8 cellular contexts compared by ENCODE assay signal in the genomic region with DNA sequence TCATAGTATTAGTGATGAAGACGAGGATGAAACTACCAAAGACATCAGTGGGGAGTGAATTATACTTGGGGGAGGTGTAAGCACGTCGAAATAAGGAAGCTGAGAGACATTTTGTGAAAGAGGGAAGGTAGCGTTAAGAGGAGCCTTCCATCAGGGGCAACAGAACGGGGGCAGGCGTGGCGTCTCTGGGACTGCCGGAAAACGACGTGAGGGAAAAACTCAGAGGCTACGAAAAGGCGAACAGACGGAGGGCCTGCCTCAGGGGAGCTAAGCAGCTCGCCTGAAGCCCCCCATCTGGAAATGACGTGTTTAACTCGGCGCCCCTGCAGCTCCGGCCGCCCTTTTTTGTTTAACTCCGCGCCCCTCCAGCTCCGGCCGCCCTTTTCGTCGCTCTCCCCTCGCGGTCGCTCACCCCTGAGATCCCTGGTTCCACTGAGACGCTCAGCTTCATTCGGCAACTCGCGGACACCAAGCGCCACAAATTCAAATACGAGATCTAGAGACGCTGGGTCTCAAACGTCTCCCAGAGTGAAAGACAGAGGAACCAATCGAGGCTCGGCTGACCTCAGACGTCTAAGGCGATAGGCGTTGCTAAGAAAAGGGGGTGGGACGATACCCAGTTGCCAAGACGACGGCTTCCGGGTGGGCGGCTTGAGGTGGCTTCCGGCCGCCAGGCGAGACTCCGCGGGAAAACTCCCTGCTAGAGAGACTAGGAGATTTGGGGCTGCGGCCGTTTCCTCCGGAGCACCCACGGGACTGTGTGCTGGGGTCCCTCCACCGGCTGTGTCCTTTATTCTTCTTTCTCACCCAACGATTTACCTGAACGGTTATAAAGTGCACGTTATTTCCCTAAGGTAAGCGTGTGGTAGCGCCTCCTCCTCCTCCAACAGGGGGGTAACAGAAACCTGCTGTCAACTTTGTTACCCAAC.
A peak's percentile ranks its signal among the peaks of the same experiment; 100 is the strongest.
DNase-seq lines count a peak whose midpoint lies in the region; ATAC-seq and TF ChIP-seq lines count a peak whose summit lies in the region.

No MANE protein-coding gene starts in this region.

- POLR2A ChIA-PET in activated B cell treated with CpG ODN at 0.5 μM for 24 hours (lab: Charles Lee), result interaction anchor here (0.6 to 1.2 kb wide), 4 partner anchors 10 to 571 kb away, joined by 3 to 8 read pairs (median 4); a partner anchor contains a TSS

- no peaks in the 10 kb centered on the region for H3K27me3 Mint-ChIP-seq in activated B cell treated with CpG ODN at 0.5 μM for 24 hours
- H3K27me3 Mint-ChIP-seq in central memory CD8-positive, alpha-beta T cell, result peaks cover 2% of the 10 kb centered on the region

- TF ChIP-seq CTCF in AG09319 (IDR thresholded peaks at IDR 0.05; ENCODE audit: low read depth, low read length) (no peak; the same call in 1 of the 2 replicates), activated B cell treated with CpG ODN at 0.5 μM for 24 hours (IDR thresholded peaks at IDR 0.05) (no peak)

- CTCF ChIA-PET in activated B cell treated with CpG ODN at 0.5 μM for 24 hours (lab: Charles Lee), result no interaction called here

- H3K36me3 Mint-ChIP-seq in activated B cell treated with CpG ODN at 0.5 μM for 24 hours (ENCODE audit: low read depth), result peaks cover 10% of the 10 kb centered on the region
- peaks cover 8% of the 10 kb centered on the region for H3K36me3 Mint-ChIP-seq in central memory CD8-positive, alpha-beta T cell (ENCODE audit: insufficient read depth)

- intact Hi-C loops in activated B cell treated with CpG ODN at 0.5 μM for 24 hours (cut with micrococcal nuclease), result loop anchor here (1.0 to 10.0 kb wide), 11 partner anchors 74 to 2003 kb away; a partner anchor contains a TSS

- peak; percentile 100 for ATAC-seq in GM19023 (IDR thresholded peaks at IDR 0.05; ENCODE audit: unreplicated experiment)
- ATAC-seq in HG03196 (IDR thresholded peaks at IDR 0.05; ENCODE audit: unreplicated experiment), result peak; percentile 99
- peak; percentile 99 for ATAC-seq in activated B cell treated with CpG ODN at 0.5 μM for 24 hours (ENCODE audit: low read depth)
- peak; percentile 99 for ATAC-seq in central memory CD8-positive, alpha-beta T cell (replicated peaks; ENCODE audit: extremely low read depth, poor library complexity, severe bottlenecking)

- no peaks in the 10 kb centered on the region for H3K9me3 Mint-ChIP-seq in activated B cell treated with CpG ODN at 0.5 μM for 24 hours
- no peaks in the 10 kb centered on the region for H3K9me3 Mint-ChIP-seq in central memory CD8-positive, alpha-beta T cell

- H3K4me3 Mint-ChIP-seq in activated B cell treated with CpG ODN at 0.5 μM for 24 hours, result peak overlapping the region; percentile 98
- H3K4me3 Mint-ChIP-seq in central memory CD8-positive, alpha-beta T cell, result peak overlapping the region; percentile 98

- H3K4me1 Mint-ChIP-seq in activated B cell treated with CpG ODN at 0.5 μM for 24 hours, result peaks cover 20% of the 10 kb centered on the region
- peaks cover 23% of the 10 kb centered on the region for H3K4me1 Mint-ChIP-seq in central memory CD8-positive, alpha-beta T cell

- DNase-seq in AG09319 (ENCODE audit: extremely low read depth, low read depth) (peak; percentile 98), NCI-H226 (peak; percentile 96), activated B cell treated with CpG ODN at 0.5 μM for 24 hours (peak; percentile 85), iris pigment epithelial cell (ENCODE audit: low read depth) (peak; percentile 99)
- peak; percentile 82 to 91 for DNase-seq in central memory CD8-positive, alpha-beta T cell (ENCODE audit: low spot score in 2 of 2)
- peak; percentile 87 to 92 for DNase-seq in stimulated activated CD4-positive, alpha-beta T cell treated with anti-CD3 and anti-CD28 coated beads, Interleukin-12 subunit alpha, Interleukin-12 subunit beta, amount 100 ng/mL, for 24 hours (ENCODE audit: low read depth in 2 of 2)

- H3K27ac Mint-ChIP-seq in activated B cell treated with CpG ODN at 0.5 μM for 24 hours, result peak overlapping the region; percentile 95
- peak overlapping the region; percentile 96 for H3K27ac Mint-ChIP-seq in central memory CD8-positive, alpha-beta T cell (ENCODE audit: low read depth)

Comparison
In these comparisons a context has a peak if more than half of its experiments do, and no peak if none do; other contexts are left out.
1. Peak in every context shown above with its lines: DNase-seq and ATAC-seq.